1 cellular context compared by ENCODE assay signal in the genomic region with DNA sequence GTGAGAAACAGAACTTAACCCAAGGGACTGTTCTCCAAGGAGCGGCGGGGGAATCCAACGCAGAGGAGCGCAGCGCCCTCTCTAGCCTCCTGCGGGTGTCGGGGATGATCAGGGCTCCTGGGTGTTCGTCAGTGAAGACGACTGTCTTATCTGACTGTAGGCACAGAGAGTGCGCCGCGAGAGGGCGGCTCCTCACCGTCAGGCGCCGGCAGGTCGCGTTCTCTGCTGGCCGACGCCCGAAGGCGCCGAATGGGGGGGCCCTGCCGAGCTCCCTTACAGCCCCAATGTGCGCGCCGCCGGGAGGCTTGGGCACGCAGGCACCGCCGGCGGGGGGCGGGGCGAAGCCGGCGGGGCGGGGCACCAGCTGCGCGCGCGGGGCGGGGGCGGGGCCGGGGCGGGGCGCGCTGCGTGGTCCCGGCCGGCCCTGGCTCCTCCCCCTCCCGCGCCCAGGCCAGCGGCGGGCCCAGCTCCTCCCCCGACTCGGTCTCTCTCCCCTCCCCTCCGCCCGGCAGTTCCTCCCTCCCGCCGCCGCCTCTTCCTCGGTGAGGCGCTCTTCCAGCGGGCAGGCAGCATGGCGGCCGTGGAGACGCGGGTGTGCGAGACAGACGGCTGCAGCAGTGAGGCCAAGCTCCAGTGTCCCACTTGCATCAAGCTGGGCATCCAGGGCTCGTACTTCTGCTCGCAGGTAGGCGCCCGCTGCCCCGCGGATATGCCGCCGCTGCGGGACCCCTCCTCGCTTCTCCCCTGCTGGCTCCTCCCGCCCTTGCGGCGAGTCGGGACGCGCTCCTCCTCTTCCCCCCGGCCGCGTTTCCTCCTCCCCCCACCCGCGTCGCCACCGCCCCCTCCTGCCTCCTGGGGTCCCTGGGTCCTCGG.
TF ChIP-seq lines count a peak whose summit lies in the region.

A gene (plus strand): TSS at position 539 of the 873 bp plus-strand sequence. CDS start 33 bp downstream, at position 572.

TF ChIP-seq in IMR-90, 13 proteins besides CTCF, POLR2A, EP300 and RAD21 (continued from another document):
- no peak for TF ChIP-seq MAFK (IDR thresholded peaks at IDR 0.05; ENCODE audit: low read depth, low read length)
- peak; percentile 53 for TF ChIP-seq BHLHE40 (IDR thresholded peaks at IDR 0.05; ENCODE audit: low read depth, low read length)
- TF ChIP-seq MAZ (IDR thresholded peaks at IDR 0.05; ENCODE audit: borderline replicate concordance, low read depth, low read length) = peak; percentile 65
- TF ChIP-seq, protein P1, sequence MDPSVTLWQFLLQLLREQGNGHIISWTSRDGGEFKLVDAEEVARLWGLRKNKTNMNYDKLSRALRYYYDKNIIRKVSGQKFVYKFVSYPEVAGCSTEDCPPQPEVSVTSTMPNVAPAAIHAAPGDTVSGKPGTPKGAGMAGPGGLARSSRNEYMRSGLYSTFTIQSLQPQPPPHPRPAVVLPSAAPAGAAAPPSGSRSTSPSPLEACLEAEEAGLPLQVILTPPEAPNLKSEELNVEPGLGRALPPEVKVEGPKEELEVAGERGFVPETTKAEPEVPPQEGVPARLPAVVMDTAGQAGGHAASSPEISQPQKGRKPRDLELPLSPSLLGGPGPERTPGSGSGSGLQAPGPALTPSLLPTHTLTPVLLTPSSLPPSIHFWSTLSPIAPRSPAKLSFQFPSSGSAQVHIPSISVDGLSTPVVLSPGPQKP (IDR thresholded peaks at IDR 0.05; ENCODE audit: borderline replicate concordance, low read depth, low read length) = no peak
